ENCODE assay signal across 13 cellular contexts in the genomic region with DNA sequence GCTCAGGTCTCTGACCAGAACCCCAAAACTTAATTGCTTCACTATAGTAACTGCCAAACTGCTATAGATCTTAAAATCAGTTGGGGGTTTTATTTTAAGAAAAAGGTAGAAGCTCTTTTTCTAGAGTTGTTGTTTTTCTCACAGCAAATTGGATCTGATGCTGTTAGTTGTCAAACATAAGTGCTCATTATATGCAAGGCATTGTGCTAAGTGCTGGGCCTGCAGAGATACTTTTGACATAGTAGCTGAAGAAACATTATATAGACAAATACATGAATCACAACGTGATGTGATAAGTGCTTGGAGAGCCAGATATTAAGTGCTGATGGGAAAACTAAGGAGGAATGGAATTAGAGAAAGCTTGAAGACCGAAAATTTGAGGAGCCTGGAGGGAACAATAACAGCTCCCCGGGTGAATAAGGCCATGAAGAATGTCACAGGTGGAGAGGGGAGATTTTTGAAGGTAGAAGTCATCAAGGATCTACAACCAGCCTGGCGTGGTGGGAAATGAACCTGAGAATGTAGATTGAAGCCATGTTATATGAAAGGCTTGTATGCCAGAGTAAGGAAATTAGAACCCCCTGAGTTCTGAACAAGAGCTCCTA.
"Had no signal": no experiment of that assay in that cellular context is flagged by ENCODE, and none has a peak within 500 bp of the region (broad histone marks: within the 10 kb centered on the region; RNA-seq: fewer than 3 reads in every experiment).

No MANE protein-coding gene starts in this region.

- H3K9me3 ChIP-seq: colonic mucosa had no signal

- DNase-seq: activated CD4-positive, alpha-beta T cell treated with anti-CD3 and anti-CD28 coated beads for 36 hours; activated CD8-positive, alpha-beta memory T cell treated with anti-CD3 and anti-CD28 coated beads, Interleukin-2, amount 50 U/mL, for 4 hours; activated CD8-positive, alpha-beta T cell treated with anti-CD3 and anti-CD28 coated beads for 36 hours; activated naive CD4-positive, alpha-beta T cell treated with Interleukin-2 at 50 U/mL for 16 hours; colonic mucosa; left cardiac atrium; naive thymus-derived CD4-positive, alpha-beta T cell; stimulated activated CD4-positive, alpha-beta T cell treated with anti-CD3 and anti-CD28 coated beads, Interleukin-12 subunit alpha, Interleukin-12 subunit beta, amount 100 ng/mL, for 4 hours; stimulated activated CD4-positive, alpha-beta T cell treated with anti-CD3 and anti-CD28 coated beads, Interleukin-2, amount 100 ng/mL, for 48 hours; stimulated activated naive CD4-positive, alpha-beta T cell treated with Interleukin-2 at 50 U/mL for 16 hours; T-cell; WERI-Rb-1 had no signal

- H3K27me3 ChIP-seq: colonic mucosa had no signal

- H3K4me1 ChIP-seq: colonic mucosa had no signal

- H3K4me3 ChIP-seq: colonic mucosa, lung had no signal

- H3K27ac ChIP-seq: colonic mucosa, WERI-Rb-1 had no signal

- H3K36me3 ChIP-seq: colonic mucosa, WERI-Rb-1 had no signal

- ATAC-seq: activated CD4-positive, alpha-beta T cell treated with anti-CD3 and anti-CD28 coated beads for 36 hours; activated CD8-positive, alpha-beta T cell treated with anti-CD3 and anti-CD28 coated beads for 36 hours; left cardiac atrium; naive thymus-derived CD4-positive, alpha-beta T cell; T-cell had no signal
